ENCODE assay signal across 2 cellular contexts in the genomic region with DNA sequence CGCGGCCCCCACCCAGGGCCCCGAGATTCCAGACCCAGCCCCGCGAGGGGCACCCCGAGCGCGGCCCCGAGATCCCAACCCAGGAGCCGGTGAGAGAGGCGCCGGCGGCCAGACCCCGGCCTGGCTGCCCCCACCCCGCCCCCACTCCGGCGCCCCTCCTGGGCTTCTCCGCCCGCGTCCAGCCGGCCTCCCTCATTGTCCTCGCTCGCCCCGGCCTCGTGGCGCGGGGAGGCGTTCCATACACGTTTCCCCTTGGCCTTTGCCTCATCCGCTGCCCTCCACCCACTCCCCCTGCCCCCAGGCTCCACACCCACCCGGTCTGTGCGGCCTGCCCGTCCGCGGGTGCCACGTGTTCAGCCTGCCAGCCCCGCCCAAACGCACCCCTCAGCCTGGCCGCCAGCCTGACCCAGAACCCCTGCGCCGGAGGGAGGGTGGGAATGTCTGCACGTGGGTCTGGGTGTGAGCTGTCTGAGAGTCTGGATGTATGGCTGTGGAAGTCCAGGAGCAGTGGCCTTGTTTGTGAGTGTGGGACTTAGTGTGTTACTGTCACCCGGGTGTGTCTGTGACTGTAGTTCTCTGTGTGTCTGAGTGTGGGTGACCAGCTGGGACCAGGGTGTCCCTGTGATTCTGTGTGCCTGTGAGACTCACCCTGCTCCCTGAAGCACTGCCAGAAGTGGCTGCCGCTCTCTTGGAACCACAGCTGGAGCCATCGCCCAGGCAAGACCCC.
TF ChIP-seq lines count a peak whose summit lies in the region.

No MANE protein-coding gene starts in this region.

TF ChIP-seq in GM12891, 5 proteins besides CTCF, POLR2A, EP300 and RAD21:
- TF ChIP-seq TAF1 (IDR thresholded peaks at IDR 0.05; ENCODE audit: low read depth, low read length): no peak
- TF ChIP-seq POU2F2 (IDR thresholded peaks at IDR 0.05; ENCODE audit: low read depth, low read length): no peak

TF ChIP-seq in GM12878, 131 proteins besides CTCF, POLR2A, EP300 and RAD21:
- TF ChIP-seq BHLHE40 (IDR thresholded peaks at IDR 0.05; ENCODE audit: borderline replicate concordance in 1 of 2, low read depth in 2 of 2, low read length in 1 of 2) (peak in 1 of 2 experiments; percentile 40; a peak in 2 of 4 replicates), EGR1 (IDR thresholded peaks at IDR 0.05; ENCODE audit: borderline replicate concordance in 1 of 2, low read depth in 2 of 2, low read length in 2 of 2) (0 out of 3 replicates have a peak, but pooled peaks of 1 of the 2 experiments have one; percentile 43), RAD51 (IDR thresholded peaks at IDR 0.05) (peak; percentile 25; the same call in 1 of the 2 replicates), TCF12 (IDR thresholded peaks at IDR 0.05; ENCODE audit: low read depth, low read length) (no peak), HDGF (IDR thresholded peaks at IDR 0.05) (peak; percentile 43; the same call in 1 of the 2 replicates), MYC (IDR thresholded peaks at IDR 0.05; ENCODE audit: insufficient read depth, insufficient read length, insufficient replicate concordance, low read length, severe bottlenecking) (peak; percentile 85), ZNF592 (IDR thresholded peaks at IDR 0.05) (no peak), TAF1 (IDR thresholded peaks at IDR 0.05; ENCODE audit: borderline replicate concordance, low read depth, low read length) (no peak)
- TF ChIP-seq, protein P1, sequence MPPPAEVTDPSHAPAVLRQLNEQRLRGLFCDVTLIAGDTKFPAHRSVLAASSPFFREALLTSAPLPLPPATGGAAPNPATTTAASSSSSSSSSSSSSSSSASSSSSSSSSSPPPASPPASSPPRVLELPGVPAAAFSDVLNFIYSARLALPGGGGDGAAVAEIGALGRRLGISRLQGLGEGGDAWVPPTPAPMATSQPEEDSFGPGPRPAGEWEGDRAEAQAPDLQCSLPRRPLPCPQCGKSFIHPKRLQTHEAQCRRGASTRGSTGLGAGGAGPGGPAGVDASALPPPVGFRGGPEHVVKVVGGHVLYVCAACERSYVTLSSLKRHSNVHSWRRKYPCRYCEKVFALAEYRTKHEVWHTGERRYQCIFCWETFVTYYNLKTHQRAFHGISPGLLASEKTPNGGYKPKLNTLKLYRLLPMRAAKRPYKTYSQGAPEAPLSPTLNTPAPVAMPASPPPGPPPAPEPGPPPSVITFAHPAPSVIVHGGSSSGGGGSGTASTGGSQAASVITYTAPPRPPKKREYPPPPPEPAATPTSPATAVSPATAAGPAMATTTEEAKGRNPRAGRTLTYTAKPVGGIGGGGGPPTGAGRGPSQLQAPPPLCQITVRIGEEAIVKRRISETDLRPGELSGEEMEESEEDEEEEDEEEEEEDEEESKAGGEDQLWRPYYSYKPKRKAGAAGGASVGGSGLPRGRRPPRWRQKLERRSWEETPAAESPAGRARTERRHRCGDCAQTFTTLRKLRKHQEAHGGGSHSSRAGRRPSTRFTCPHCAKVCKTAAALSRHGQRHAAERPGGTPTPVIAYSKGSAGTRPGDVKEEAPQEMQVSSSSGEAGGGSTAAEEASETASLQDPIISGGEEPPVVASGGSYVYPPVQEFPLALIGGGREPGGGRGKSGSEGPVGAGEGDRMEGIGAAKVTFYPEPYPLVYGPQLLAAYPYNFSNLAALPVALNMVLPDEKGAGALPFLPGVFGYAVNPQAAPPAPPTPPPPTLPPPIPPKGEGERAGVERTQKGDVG (CRISPR knock-in tag; IDR thresholded peaks at IDR 0.05): no peak
- TF ChIP-seq, protein P2, sequence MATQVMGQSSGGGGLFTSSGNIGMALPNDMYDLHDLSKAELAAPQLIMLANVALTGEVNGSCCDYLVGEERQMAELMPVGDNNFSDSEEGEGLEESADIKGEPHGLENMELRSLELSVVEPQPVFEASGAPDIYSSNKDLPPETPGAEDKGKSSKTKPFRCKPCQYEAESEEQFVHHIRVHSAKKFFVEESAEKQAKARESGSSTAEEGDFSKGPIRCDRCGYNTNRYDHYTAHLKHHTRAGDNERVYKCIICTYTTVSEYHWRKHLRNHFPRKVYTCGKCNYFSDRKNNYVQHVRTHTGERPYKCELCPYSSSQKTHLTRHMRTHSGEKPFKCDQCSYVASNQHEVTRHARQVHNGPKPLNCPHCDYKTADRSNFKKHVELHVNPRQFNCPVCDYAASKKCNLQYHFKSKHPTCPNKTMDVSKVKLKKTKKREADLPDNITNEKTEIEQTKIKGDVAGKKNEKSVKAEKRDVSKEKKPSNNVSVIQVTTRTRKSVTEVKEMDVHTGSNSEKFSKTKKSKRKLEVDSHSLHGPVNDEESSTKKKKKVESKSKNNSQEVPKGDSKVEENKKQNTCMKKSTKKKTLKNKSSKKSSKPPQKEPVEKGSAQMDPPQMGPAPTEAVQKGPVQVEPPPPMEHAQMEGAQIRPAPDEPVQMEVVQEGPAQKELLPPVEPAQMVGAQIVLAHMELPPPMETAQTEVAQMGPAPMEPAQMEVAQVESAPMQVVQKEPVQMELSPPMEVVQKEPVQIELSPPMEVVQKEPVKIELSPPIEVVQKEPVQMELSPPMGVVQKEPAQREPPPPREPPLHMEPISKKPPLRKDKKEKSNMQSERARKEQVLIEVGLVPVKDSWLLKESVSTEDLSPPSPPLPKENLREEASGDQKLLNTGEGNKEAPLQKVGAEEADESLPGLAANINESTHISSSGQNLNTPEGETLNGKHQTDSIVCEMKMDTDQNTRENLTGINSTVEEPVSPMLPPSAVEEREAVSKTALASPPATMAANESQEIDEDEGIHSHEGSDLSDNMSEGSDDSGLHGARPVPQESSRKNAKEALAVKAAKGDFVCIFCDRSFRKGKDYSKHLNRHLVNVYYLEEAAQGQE (IDR thresholded peaks at IDR 0.05; ENCODE audit: low read depth, low read length): no peak
- TF ChIP-seq, protein P3, sequence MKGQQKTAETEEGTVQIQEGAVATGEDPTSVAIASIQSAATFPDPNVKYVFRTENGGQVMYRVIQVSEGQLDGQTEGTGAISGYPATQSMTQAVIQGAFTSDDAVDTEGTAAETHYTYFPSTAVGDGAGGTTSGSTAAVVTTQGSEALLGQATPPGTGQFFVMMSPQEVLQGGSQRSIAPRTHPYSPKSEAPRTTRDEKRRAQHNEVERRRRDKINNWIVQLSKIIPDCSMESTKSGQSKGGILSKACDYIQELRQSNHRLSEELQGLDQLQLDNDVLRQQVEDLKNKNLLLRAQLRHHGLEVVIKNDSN (IDR thresholded peaks at IDR 0.05; ENCODE audit: borderline replicate concordance, extremely low read length, insufficient read depth, low read depth, low read length): peak; percentile 65
- TF ChIP-seq, protein P4, sequence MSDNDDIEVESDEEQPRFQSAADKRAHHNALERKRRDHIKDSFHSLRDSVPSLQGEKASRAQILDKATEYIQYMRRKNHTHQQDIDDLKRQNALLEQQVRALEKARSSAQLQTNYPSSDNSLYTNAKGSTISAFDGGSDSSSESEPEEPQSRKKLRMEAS (IDR thresholded peaks at IDR 0.05; ENCODE audit: low read depth, low read length): peak; percentile 52; the same call in 1 of the 2 replicates
